ENCODE assay signal across 1 cellular context in genomic region chr4:69497886-69498395, GRCh38.
TF ChIP-seq lines count a peak whose summit lies in the region.

No MANE protein-coding gene starts in this region.

TF ChIP-seq in SK-N-SH, 30 proteins besides CTCF, POLR2A, EP300 and RAD21 (continued from another document):
- no peak for TF ChIP-seq ZBTB33 (IDR thresholded peaks at IDR 0.05; ENCODE audit: borderline replicate concordance, low read depth)
